Comparison of ENCODE assay signal across 8 cellular contexts in genomic region chr19:47247308-47247990, GRCh38. TPM values are rescaled to one million over a fixed set of nuclear protein-coding genes. Genes with fewer than 3 reads are reported as not detected.
A peak's percentile ranks its signal among the peaks of the same experiment; 100 is the strongest.
DNase-seq lines count a peak whose midpoint lies in the region; ATAC-seq and TF ChIP-seq lines count a peak whose summit lies in the region.

No MANE protein-coding gene starts in this region.

- no peak overlapping the region for H2BK12ac ChIP-seq in trophoblast cell (ENCODE audit: low read length)

- H4K12ac ChIP-seq in trophoblast cell (ENCODE audit: low read depth, low read length), result no peak overlapping the region

- no peak overlapping the region for H3K9ac ChIP-seq in trophoblast cell (ENCODE audit: low read length)

- H3K9me3 ChIP-seq in SJSA1 (replicated peaks) (no peaks in the 10 kb centered on the region), gastroesophageal sphincter (no peaks in the 10 kb centered on the region), trophoblast cell (ENCODE audit: insufficient read depth, low read depth, low read length) (peaks cover 4% of the 10 kb centered on the region)

- no peak overlapping the region for H3K27ac ChIP-seq in SJSA1
- H3K27ac ChIP-seq in gastroesophageal sphincter, result peak overlapping the region in 1 of 4 donors; percentile 4
- H3K27ac ChIP-seq in trophoblast cell (ENCODE audit: low read depth, low read length), result no peak overlapping the region

- TF ChIP-seq CTCF in CD14-positive monocyte (IDR thresholded peaks at IDR 0.05) (peak; percentile 93), HFFc6 (IDR thresholded peaks at IDR 0.05) (peak; percentile 98), gastroesophageal sphincter (IDR thresholded peaks at IDR 0.05) (peak in 3 of 4 experiments; percentile 91 to 93 (median 91))

- peaks cover 3% of the 10 kb centered on the region for H3K79me1 ChIP-seq in trophoblast cell (ENCODE audit: low read length)

- intact Hi-C loops in CD14-positive monocyte (cut with micrococcal nuclease), result loop anchor here (1.0 to 5.0 kb wide), 2 partner anchors 35 to 98 kb away; no protein-coding TSS in a partner anchor

- no peak overlapping the region for H3K23ac ChIP-seq in trophoblast cell (ENCODE audit: low read length)

- DNase-seq in CD14-positive monocyte (ENCODE audit: low spot score) (no peak), HFFc6 (peak; percentile 65), SJSA1 (ENCODE audit: low read depth in 1 of 2, low spot score in 2 of 2) (peak; percentile 59 to 70), trophoblast cell (peak; percentile 69 to 96)
- peak; percentile 75 for DNase-seq in activated gamma-delta T cell treated with anti-CD3 and anti-CD28 coated beads, Interleukin-2, amount 50 U/mL, for 16 hours (ENCODE audit: low read depth)

- H3K4me1 ChIP-seq in SJSA1 (replicated peaks), result peaks cover 31% of the 10 kb centered on the region
- peaks cover 0 to 31% (median 10%) of the 10 kb centered on the region in 3 donors for H3K4me1 ChIP-seq in gastroesophageal sphincter
- peaks cover 6 to 7% of the 10 kb centered on the region in 2 experiments for H3K4me1 ChIP-seq in trophoblast cell (ENCODE audit: control insufficient read depth in 1 of 2, insufficient read depth in 2 of 2, low read length in 2 of 2)

- H3K36me3 ChIP-seq in SJSA1 (no peaks in the 10 kb centered on the region), gastroesophageal sphincter (no peaks in the 10 kb centered on the region), trophoblast cell (ENCODE audit: control insufficient read depth in 1 of 2, insufficient read depth in 2 of 2, low read length in 2 of 2) (no peaks in the 10 kb centered on the region)

- H3K18ac ChIP-seq in trophoblast cell (ENCODE audit: low read length), result no peak overlapping the region

- H3K9me3 Mint-ChIP-seq in CD14-positive monocyte (peaks cover 0 to 9% (median 2%) of the 10 kb centered on the region in 7 donors), HFFc6 (no peaks in the 10 kb centered on the region)

- H3K79me2 ChIP-seq in trophoblast cell (ENCODE audit: control insufficient read depth, insufficient read depth, low read length, poor library complexity), result peaks cover 2% of the 10 kb centered on the region

- H3K27me3 ChIP-seq in SJSA1 (replicated peaks), result no peaks in the 10 kb centered on the region
- H3K27me3 ChIP-seq in gastroesophageal sphincter, result no peaks in the 10 kb centered on the region
- no peaks in the 10 kb centered on the region for H3K27me3 ChIP-seq in trophoblast cell (ENCODE audit: insufficient read depth, low read length)

- peaks cover 22% of the 10 kb centered on the region for H3K4me1 Mint-ChIP-seq in CD14-positive monocyte
- peaks cover 23% of the 10 kb centered on the region for H3K4me1 Mint-ChIP-seq in HFFc6 (ENCODE audit: low read depth)

- H3K4me3 Mint-ChIP-seq in CD14-positive monocyte (no peak overlapping the region), HFFc6 (no peak overlapping the region)

- no peak overlapping the region for H4K91ac ChIP-seq in trophoblast cell (ENCODE audit: low read depth, low read length)

- no peak overlapping the region for H2AK5ac ChIP-seq in trophoblast cell (ENCODE audit: low read length)

- TF ChIP-seq EP300 in gastroesophageal sphincter (IDR thresholded peaks at IDR 0.05), result no peak

- no peak overlapping the region for H3K14ac ChIP-seq in trophoblast cell (ENCODE audit: low read length)

- WGBS in gastroesophageal sphincter (ENCODE audit: low coverage in 1 of 2), 2 donors, result 34 to 65% methylated on average over 10 to 18 of the region's 25 CpGs
- no CpG with 5 or more reads among the region's 25 CpGs for WGBS in trophoblast cell (ENCODE audit: extremely low coverage, insufficient coverage, insufficient read length)

- H3K36me3 Mint-ChIP-seq in CD14-positive monocyte, result peaks cover 0 to 3% of the 10 kb centered on the region in 2 donors
- no peaks in the 10 kb centered on the region for H3K36me3 Mint-ChIP-seq in HFFc6 (ENCODE audit: low read depth)

- H2BK5ac ChIP-seq in trophoblast cell (ENCODE audit: low read depth, low read length, poor library complexity), result no peak overlapping the region

- H2BK120ac ChIP-seq in trophoblast cell (ENCODE audit: insufficient read depth, low read length, poor library complexity), result no peak overlapping the region

- H3K27me3 Mint-ChIP-seq in CD14-positive monocyte (ENCODE audit: low read depth in 3 of 3) (peaks cover 16 to 39% (median 18%) of the 10 kb centered on the region in 3 donors), HFFc6 (ENCODE audit: insufficient read depth) (peaks cover 4% of the 10 kb centered on the region)

- H3K4me3 ChIP-seq in SJSA1, result no peak overlapping the region
- H3K4me3 ChIP-seq in gastroesophageal sphincter, result no peak overlapping the region
- no peak overlapping the region for H3K4me3 ChIP-seq in trophoblast cell (ENCODE audit: low read depth, low read length)

- no peak overlapping the region for H3K4me2 ChIP-seq in trophoblast cell (ENCODE audit: low read length)

- H4K8ac ChIP-seq in trophoblast cell (ENCODE audit: low read depth, low read length), result no peak overlapping the region

- H3K27ac Mint-ChIP-seq in CD14-positive monocyte (no peak overlapping the region), HFFc6 (peak overlapping the region; percentile 34; the same call in 1 of the 2 replicates)

- TF ChIP-seq POLR2A in gastroesophageal sphincter (IDR thresholded peaks at IDR 0.05), result no peak

- ATAC-seq in gastroesophageal sphincter, result no peak
- ATAC-seq in HG02970 (IDR thresholded peaks at IDR 0.05; ENCODE audit: low FRiP score, unreplicated experiment), result no peak
- ATAC-seq in HG03135 (IDR thresholded peaks at IDR 0.05; ENCODE audit: unreplicated experiment), result no peak

- no peak overlapping the region for H3K4ac ChIP-seq in trophoblast cell (ENCODE audit: low read depth, low read length)

- H2AFZ ChIP-seq in trophoblast cell (ENCODE audit: insufficient read depth, low read length, poor library complexity), result no peak overlapping the region

RNA-seq across cellular contexts. Expression of gene CCDC9, which starts 8.9 kb away (rescaled TPM):
- polyA plus RNA-seq in CD14-positive monocyte, result 1 to 10 TPM; 6.3 to 7.6 TPM
- total RNA-seq in HFFc6 (2021; fragmentation: NEBNext Ultra II Directional; extraction: Animal tissue kit (Norgen Biotek cat#: 25700)), result 10 to 100 TPM; 20.6 to 30.6 (median 23.8) TPM
- total RNA-seq in SJSA1 (2014; rRNA removed; shearing (Covaris generic)), result 8.0 and 12.1 TPM in 2 replicates
- total RNA-seq in gastroesophageal sphincter, result 10 to 100 TPM; 17.3 to 36.9 (median 28.5) TPM
- 57.9 and 62.1 TPM in 2 replicates for polyA plus RNA-seq in trophoblast cell (2013)

RNA-seq across cellular contexts. Expression of gene BBC3, which starts 16.4 kb away (rescaled TPM):
- polyA plus RNA-seq in CD14-positive monocyte, result 1 to 10 TPM; 2.5 to 4.8 TPM
- 10 to 100 TPM in 2 of 6 experiments, 1 to 10 TPM in 4; 8.6 to 10.9 (median 9.6) TPM for total RNA-seq in HFFc6 (2021; fragmentation: NEBNext Ultra II Directional; extraction: Animal tissue kit (Norgen Biotek cat#: 25700))
- total RNA-seq in SJSA1 (2014; rRNA removed; shearing (Covaris generic)), result 4.5 and 10.1 TPM in 2 replicates
- total RNA-seq in gastroesophageal sphincter, result 10 to 100 TPM in 2 of 4 donors, 1 to 10 TPM in 2; 3.6 to 11.4 (median 10.2) TPM
- polyA plus RNA-seq in trophoblast cell (2013), result 11.7 and 11.8 TPM in 2 replicates

RNA-seq across cellular contexts. Expression of gene INAFM1, which starts 27.2 kb away (rescaled TPM):
- polyA plus RNA-seq in CD14-positive monocyte, result 1 to 10 TPM; 6.5 to 7.3 TPM
- total RNA-seq in HFFc6 (2021; fragmentation: NEBNext Ultra II Directional; extraction: Animal tissue kit (Norgen Biotek cat#: 25700)), result 10 to 100 TPM; 12.0 to 16.2 (median 14.0) TPM
- total RNA-seq in SJSA1 (2014; rRNA removed; shearing (Covaris generic)), result 2.4 and 2.5 TPM in 2 replicates
- 10 to 100 TPM in 2 of 4 donors, 1 to 10 TPM in 2; 5.0 to 14.7 (median 11.7) TPM for total RNA-seq in gastroesophageal sphincter
- polyA plus RNA-seq in trophoblast cell (2013), result 13.7 and 14.5 TPM in 2 replicates
